ENCODE assay signal across 1 cellular context in the genomic region with DNA sequence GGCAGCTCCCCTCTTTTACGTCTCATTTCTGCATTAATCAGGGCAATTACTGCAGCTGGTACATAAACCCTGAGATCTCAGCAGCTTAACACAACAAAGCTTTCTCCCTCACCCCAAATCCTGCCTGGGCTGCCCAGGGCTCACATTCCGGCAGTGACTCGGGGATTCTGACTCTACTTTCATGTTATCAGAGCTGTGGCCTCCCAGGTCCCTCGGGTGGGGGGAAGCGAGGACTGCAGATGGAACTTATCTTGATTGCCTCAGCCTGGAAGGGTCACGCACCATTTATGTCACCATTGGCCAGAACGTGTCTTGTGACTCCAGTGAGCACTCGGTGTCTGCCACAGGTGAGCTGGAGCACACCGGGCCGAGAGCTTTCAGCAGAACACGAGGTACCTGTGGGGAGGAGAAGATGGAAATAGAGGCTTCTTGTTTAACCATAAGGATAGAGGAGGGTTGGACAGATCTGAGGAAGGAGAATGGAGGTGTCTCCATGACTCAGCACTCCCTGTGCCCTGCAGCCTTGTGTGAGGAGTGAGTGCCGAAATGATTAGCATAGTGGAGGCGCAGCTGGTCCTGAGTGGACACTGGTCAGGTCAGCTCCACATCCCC.
TF ChIP-seq lines count a peak whose summit lies in the region.

No MANE protein-coding gene starts in this region.

TF ChIP-seq in A549, 52 proteins besides CTCF, POLR2A, EP300 and RAD21 (continued from another document):
- TF ChIP-seq FOSL2 (IDR thresholded peaks at IDR 0.05) (no peak), FOSL2 (CRISPR knock-in tag; IDR thresholded peaks at IDR 0.05) (no peak)
